8 cellular contexts compared by ENCODE assay signal in genomic region chr22:38272373-38273134, GRCh38. TPM values are rescaled to one million over a fixed set of nuclear protein-coding genes. Genes with fewer than 3 reads are reported as not detected.
DNase-seq lines count a peak whose midpoint lies in the region; ATAC-seq and TF ChIP-seq lines count a peak whose summit lies in the region.

TMEM184B (minus strand) TSS chr22:38273010; CDS start chr22:38247961, 25,049 bp downstream.

- H3K36me3 Mint-ChIP-seq in stimulated activated naive CD8-positive, alpha-beta T cell treated with anti-CD3 and anti-CD28 coated beads, Interleukin-15, Interleukin-2, amounts not matched to agents 100 ng/mL and 50 ng/mL, for 24 hours (ENCODE audit: low read depth), result no peaks in the 10 kb centered on the region

- DNase-seq in ACHN, result peak; percentile 69
- peak; percentile 84 for DNase-seq in RWPE1 (ENCODE audit: low spot score)
- peak; percentile 93 for DNase-seq in activated effector memory CD4-positive, alpha-beta T cell treated with anti-CD3 and anti-CD28 coated beads, Interleukin-2, amount 50 U/mL, for 16 hours
- peak; percentile 66 for DNase-seq in fibroblast of villous mesenchyme (ENCODE audit: low read depth)

- ATAC-seq in GM18867 (IDR thresholded peaks at IDR 0.05; ENCODE audit: unreplicated experiment) (peak; percentile 78), HG03565 (IDR thresholded peaks at IDR 0.05; ENCODE audit: unreplicated experiment) (peak; percentile 63)

- no peaks in the 10 kb centered on the region for H3K9me3 Mint-ChIP-seq in stimulated activated naive CD8-positive, alpha-beta T cell treated with anti-CD3 and anti-CD28 coated beads, Interleukin-15, Interleukin-2, amounts not matched to agents 100 ng/mL and 50 ng/mL, for 24 hours

- H3K9me3 ChIP-seq in neural cell (ENCODE audit: low read length), result no peaks in the 10 kb centered on the region

- no peaks in the 10 kb centered on the region for H3K9me2 ChIP-seq in neural cell (ENCODE audit: insufficient read depth, low read length)

- peaks cover 41% of the 10 kb centered on the region for H3K79me2 ChIP-seq in neural cell (replicated peaks; ENCODE audit: insufficient read depth, low read length)

- H4K20me1 ChIP-seq in neural cell (ENCODE audit: insufficient read depth), result no peaks in the 10 kb centered on the region

- H3K9ac ChIP-seq in neural cell (ENCODE audit: low read length), result peak within 1 kb of the TSS; percentile 88

- peak within 1 kb of the TSS; percentile 91 for H3K27ac Mint-ChIP-seq in stimulated activated naive CD8-positive, alpha-beta T cell treated with anti-CD3 and anti-CD28 coated beads, Interleukin-15, Interleukin-2, amounts not matched to agents 100 ng/mL and 50 ng/mL, for 24 hours

- no peaks in the 10 kb centered on the region for H3F3A ChIP-seq in neural cell (ENCODE audit: insufficient read depth, low read length, poor library complexity, severe bottlenecking)

- peak within 1 kb of the TSS; percentile 88 for H3K4me3 Mint-ChIP-seq in stimulated activated naive CD8-positive, alpha-beta T cell treated with anti-CD3 and anti-CD28 coated beads, Interleukin-15, Interleukin-2, amounts not matched to agents 100 ng/mL and 50 ng/mL, for 24 hours

- H3K27me3 Mint-ChIP-seq in stimulated activated naive CD8-positive, alpha-beta T cell treated with anti-CD3 and anti-CD28 coated beads, Interleukin-15, Interleukin-2, amounts not matched to agents 100 ng/mL and 50 ng/mL, for 24 hours, result no peaks in the 10 kb centered on the region

- peak within 1 kb of the TSS; percentile 83 for H3K27ac ChIP-seq in RWPE1
- H3K27ac ChIP-seq in neural cell (ENCODE audit: low read length), result peak within 1 kb of the TSS; percentile 74

- no peaks in the 10 kb centered on the region for H3K27me3 ChIP-seq in neural cell (ENCODE audit: insufficient read depth, low read depth, low read length)

- H3K4me3 ChIP-seq in fibroblast of villous mesenchyme (ENCODE audit: low read depth, low read length) (peak within 1 kb of the TSS; percentile 90), neural cell (ENCODE audit: low read length) (peak within 1 kb of the TSS; percentile 96)

- H3K4me1 Mint-ChIP-seq in stimulated activated naive CD8-positive, alpha-beta T cell treated with anti-CD3 and anti-CD28 coated beads, Interleukin-15, Interleukin-2, amounts not matched to agents 100 ng/mL and 50 ng/mL, for 24 hours (ENCODE audit: low read depth), result peaks cover 51% of the 10 kb centered on the region

- no peak for TF ChIP-seq EP300 in neural cell (conservative IDR thresholded peaks at IDR 0.05; ENCODE audit: poor library complexity, severe bottlenecking)

- TF ChIP-seq RAD21 in neural cell (conservative IDR thresholded peaks at IDR 0.05), result no peak

- in situ Hi-C loops in ACHN (cut with HindIII; ENCODE audit: low pct_ligation_motif_present, low pct_unique_long_range_greater_than_20kb, low sequenced_read_pairs), result no loop called here

- CTCF ChIA-PET in RWPE1 (lab: Yijun Ruan, JAX), result no interaction called here

- TF ChIP-seq CTCF in RWPE1 (conservative IDR thresholded peaks at IDR 0.05; ENCODE audit: low read depth) (no peak), fibroblast of villous mesenchyme (IDR thresholded peaks at IDR 0.05; ENCODE audit: insufficient read depth, low read depth, low read length) (no peak), neural cell (IDR thresholded peaks at IDR 0.05; ENCODE audit: poor library complexity, severe bottlenecking) (no peak)

- POLR2A ChIA-PET in RWPE1 (lab: Yijun Ruan, JAX; ENCODE audit: low non-redundant PET), result no interaction called here

- peak within 1 kb of the TSS; percentile 99 for H3K4me2 ChIP-seq in neural cell (ENCODE audit: low read length)

- H2AFZ ChIP-seq in neural cell (ENCODE audit: low read depth, low read length), result peak within 1 kb of the TSS; percentile 99

- no peaks in the 10 kb centered on the region for H3K36me3 ChIP-seq in neural cell (ENCODE audit: insufficient read depth, low read length)

TF ChIP-seq in neural cell, 6 proteins besides CTCF, POLR2A, EP300 and RAD21:
- TF ChIP-seq REST (IDR thresholded peaks at IDR 0.05; ENCODE audit: borderline replicate concordance) (no peak), EZH2 (IDR thresholded peaks at IDR 0.05; ENCODE audit: borderline replicate concordance, insufficient read depth, low read length, poor library complexity, severe bottlenecking) (no peak), POLR2AphosphoS5 (IDR thresholded peaks at IDR 0.05) (peak; percentile 61), SMC3 (conservative IDR thresholded peaks at IDR 0.05; ENCODE audit: poor library complexity) (peak; percentile 20), MXI1 (conservative IDR thresholded peaks at IDR 0.05; ENCODE audit: poor library complexity, severe bottlenecking) (peak; percentile 61), TAF1 (IDR thresholded peaks at IDR 0.05; ENCODE audit: low read depth) (peak; percentile 26)

RNA-seq across cellular contexts. Expression of gene TMEM184B, which starts in this region (rescaled TPM):
- 44.9 and 65.1 TPM in 2 replicates for total RNA-seq in fibroblast of villous mesenchyme
- polyA plus RNA-seq in neural cell, result 19.7 and 29.3 TPM in 2 replicates
- 29.1 and 29.7 TPM in 2 replicates for polyA minus RNA-seq in neural cell

Comparison
In these comparisons a context has a peak if more than half of its experiments do, and no peak if none do; other contexts are left out.
1. Peak in every context shown above with its lines: DNase-seq, ATAC-seq, H3K4me3 ChIP-seq and H3K27ac ChIP-seq.